8 cellular contexts compared by ENCODE assay signal in the genomic region with DNA sequence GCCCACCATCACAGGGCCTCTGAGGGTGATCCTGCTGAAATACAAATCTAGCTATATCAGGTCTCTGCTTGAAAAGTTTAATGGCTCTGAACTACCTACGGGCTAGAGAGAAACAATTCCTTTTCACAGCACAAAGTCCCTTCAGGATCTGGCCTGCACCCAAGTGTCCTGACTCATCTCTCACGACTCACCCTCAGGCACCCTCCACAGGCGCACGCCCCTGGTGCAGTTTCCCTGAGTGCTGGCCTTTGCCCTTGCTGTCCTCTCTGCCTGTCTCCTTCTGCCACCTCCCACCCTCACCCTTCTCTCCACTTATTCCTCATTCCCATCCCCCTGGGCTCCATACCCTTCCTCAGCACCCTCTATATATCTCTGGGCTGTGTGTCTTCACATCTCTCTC.
DNase-seq lines count a peak whose midpoint lies in the region; ATAC-seq and TF ChIP-seq lines count a peak whose summit lies in the region.
"Not testable (repeated sequence)": the region's sequence is repeated elsewhere in the genome, so short reads cannot be mapped to it uniquely, and the experiment has no call there.

No MANE protein-coding gene starts in this region.

- H3K27me3 ChIP-seq in PC-9 (ENCODE audit: insufficient read depth, low read depth); colonic mucosa: not testable (repeated sequence)

- H3F3A ChIP-seq in PC-9 (ENCODE audit: insufficient read depth, low read depth): not testable (repeated sequence)

- not testable (repeated sequence) for H3K79me2 ChIP-seq in PC-9 (ENCODE audit: low read depth)

- not testable (repeated sequence) for H3K9me2 ChIP-seq in PC-9 (ENCODE audit: insufficient read depth)

- CTCF ChIA-PET in PC-9 (lab: Charles Lee); activated naive CD4-positive, alpha-beta T cell treated with anti-CD3 and anti-CD28 coated beads for 36 hours (lab: Charles Lee): not testable (repeated sequence)

- H3K9ac ChIP-seq in colonic mucosa (ENCODE audit: low read depth in 2 of 2, low read length in 2 of 2): not testable (repeated sequence)

- POLR2A ChIA-PET in PC-9 (lab: Charles Lee; ENCODE audit: unreplicated experiment): not testable (repeated sequence)

- not testable (repeated sequence) for H3K4me3 ChIP-seq in PC-9, colonic mucosa

- TF ChIP-seq CTCF in PC-9 (conservative IDR thresholded peaks at IDR 0.05); colonic mucosa (IDR thresholded peaks at IDR 0.05): not testable (repeated sequence)

- H4K20me1 ChIP-seq in PC-9 (ENCODE audit: insufficient read depth): not testable (repeated sequence)

- H3K27ac ChIP-seq in PC-9, colonic mucosa: not testable (repeated sequence)

- not testable (repeated sequence) for H2AFZ ChIP-seq in PC-9

- not testable (repeated sequence) for H3K27me3 Mint-ChIP-seq in activated naive CD4-positive, alpha-beta T cell treated with anti-CD3 and anti-CD28 coated beads for 36 hours (ENCODE audit: low read depth)

- not testable (repeated sequence) for BruUV-seq in PC-9 (replicated peaks; lab: Mats Ljungman, UMichigan)

- H3K4me3 Mint-ChIP-seq in activated naive CD4-positive, alpha-beta T cell treated with anti-CD3 and anti-CD28 coated beads for 36 hours: not testable (repeated sequence)

- H3K4me1 ChIP-seq in PC-9 (replicated peaks; ENCODE audit: insufficient read depth); colonic mucosa: not testable (repeated sequence)

- not testable (repeated sequence) for H3K9me3 ChIP-seq in PC-9 (ENCODE audit: insufficient read depth, low read depth); colonic mucosa

- not testable (repeated sequence) for H3K36me3 Mint-ChIP-seq in activated naive CD4-positive, alpha-beta T cell treated with anti-CD3 and anti-CD28 coated beads for 36 hours (ENCODE audit: low read depth)

- not testable (repeated sequence) for H3K27ac Mint-ChIP-seq in activated naive CD4-positive, alpha-beta T cell treated with anti-CD3 and anti-CD28 coated beads for 36 hours

- not testable (repeated sequence) for H3K9me3 Mint-ChIP-seq in activated naive CD4-positive, alpha-beta T cell treated with anti-CD3 and anti-CD28 coated beads for 36 hours

- peak; percentile 81 for ATAC-seq in left colon

- DNase-seq in A172 (ENCODE audit: low spot score): peak; percentile 74
- DNase-seq in HT-29 (ENCODE audit: low spot score): peak; percentile 50
- DNase-seq in PC-9: peak; percentile 39 to 62
- DNase-seq in SW 1271 (lab: John Stamatoyannopoulos, UW): peak; percentile 14 to 26
- DNase-seq in activated naive CD4-positive, alpha-beta T cell treated with anti-CD3 and anti-CD28 coated beads for 36 hours: peak; percentile 8
- peak; percentile 34 for DNase-seq in colonic mucosa
- not testable (repeated sequence) for DNase-seq in left colon
- peak; percentile 35 for DNase-seq in renal cortical epithelial cell (ENCODE audit: low read depth)

- H3K36me3 ChIP-seq in PC-9 (ENCODE audit: low read depth); colonic mucosa: not testable (repeated sequence)

- peaks cover 10% of the 10 kb centered on the region for H3K4me1 Mint-ChIP-seq in activated naive CD4-positive, alpha-beta T cell treated with anti-CD3 and anti-CD28 coated beads for 36 hours (ENCODE audit: low read depth)

- H3K4me2 ChIP-seq in PC-9: not testable (repeated sequence)

- intact Hi-C loops in PC-9 (cut with micrococcal nuclease; ENCODE audit: unreplicated experiment); activated naive CD4-positive, alpha-beta T cell treated with anti-CD3 and anti-CD28 coated beads for 36 hours (cut with micrococcal nuclease); colonic mucosa (cut with DNase I); left colon (cut with DNase I, micrococcal nuclease): not testable (repeated sequence)
